1 cellular context compared by ENCODE assay signal in genomic region chr17:50326831-50327364, GRCh38.
A peak's percentile ranks its signal among the peaks of the same experiment; 100 is the strongest.
TF ChIP-seq lines count a peak whose summit lies in the region.

No MANE protein-coding gene starts in this region.

TF ChIP-seq in K562, 482 proteins besides CTCF, POLR2A, EP300 and RAD21:
- TF ChIP-seq PRDM10 (IDR thresholded peaks at IDR 0.05; ENCODE audit: partially characterized antibody), result peak; percentile 57
- TF ChIP-seq HIVEP1 (CRISPR knock-in tag; IDR thresholded peaks at IDR 0.05), result no peak
- TF ChIP-seq C11orf30 (IDR thresholded peaks at IDR 0.05; ENCODE audit: low read depth), result no peak
- no peak for TF ChIP-seq ZNF347 (CRISPR knock-in tag; IDR thresholded peaks at IDR 0.05; ENCODE audit: low read depth)
